Comparison of ENCODE assay signal across 2 cellular contexts in the genomic region with DNA sequence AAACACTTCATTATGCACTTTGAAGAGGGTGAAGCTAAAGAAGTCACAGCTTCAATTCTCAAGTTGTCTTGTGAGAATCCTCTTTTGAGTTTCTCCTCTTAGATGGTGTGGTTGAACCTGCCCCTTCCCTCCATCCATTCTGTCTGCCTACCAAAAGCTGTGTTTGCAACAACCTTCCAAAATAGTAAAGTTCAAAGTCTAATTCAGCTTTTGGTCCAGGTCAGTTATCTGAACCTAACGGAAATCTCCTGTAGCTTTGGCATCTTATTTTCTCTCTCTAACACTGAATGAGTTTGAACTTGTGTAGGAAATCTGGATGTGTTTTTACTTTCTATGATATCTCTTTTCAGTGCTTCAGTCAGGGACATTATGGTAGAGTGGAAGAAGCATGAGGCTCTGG.
TF ChIP-seq lines count a peak whose summit lies in the region.

No MANE protein-coding gene starts in this region.

TF ChIP-seq in liver, 16 proteins besides CTCF, POLR2A, EP300 and RAD21:
- TF ChIP-seq, protein P1, sequence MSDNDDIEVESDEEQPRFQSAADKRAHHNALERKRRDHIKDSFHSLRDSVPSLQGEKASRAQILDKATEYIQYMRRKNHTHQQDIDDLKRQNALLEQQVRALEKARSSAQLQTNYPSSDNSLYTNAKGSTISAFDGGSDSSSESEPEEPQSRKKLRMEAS (IDR thresholded peaks at IDR 0.05): no peak
- TF ChIP-seq SP1 (IDR thresholded peaks at IDR 0.05) (peak; percentile 13), JUND (IDR thresholded peaks at IDR 0.05) (peak in 1 of 2 donors; percentile 25), GABPA (IDR thresholded peaks at IDR 0.05 in 1 of 2, conservative IDR thresholded peaks at IDR 0.05 in 1 of 2) (no peak), HNF4A (conservative IDR thresholded peaks at IDR 0.05) (peak; percentile 91 to 92), HNF4G (IDR thresholded peaks at IDR 0.05) (peak; percentile 64), YY1 (IDR thresholded peaks at IDR 0.05) (peak; percentile 30), REST (IDR thresholded peaks at IDR 0.05) (peak; percentile 30), RXRA (IDR thresholded peaks at IDR 0.05) (peak in 1 of 2 donors; percentile 59)
- TF ChIP-seq, protein P2, sequence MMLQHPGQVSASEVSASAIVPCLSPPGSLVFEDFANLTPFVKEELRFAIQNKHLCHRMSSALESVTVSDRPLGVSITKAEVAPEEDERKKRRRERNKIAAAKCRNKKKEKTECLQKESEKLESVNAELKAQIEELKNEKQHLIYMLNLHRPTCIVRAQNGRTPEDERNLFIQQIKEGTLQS (IDR thresholded peaks at IDR 0.05): no peak
TF ChIP-seq in liver: peak in this region for 7.

TF ChIP-seq in HepG2, 621 proteins besides CTCF, POLR2A, EP300 and RAD21:
- TF ChIP-seq NCOA5 (CRISPR knock-in tag; IDR thresholded peaks at IDR 0.05) (no peak), NCOR1 (IDR thresholded peaks at IDR 0.05; ENCODE audit: borderline replicate concordance, low read length) (no peak), ZNF383 (CRISPR knock-in tag; IDR thresholded peaks at IDR 0.05; ENCODE audit: borderline replicate concordance) (no peak), ZNF468 (CRISPR knock-in tag; IDR thresholded peaks at IDR 0.05) (no peak), SMYD3 (CRISPR knock-in tag; IDR thresholded peaks at IDR 0.05) (no peak), ARNT (IDR thresholded peaks at IDR 0.05) (no peak), ZNF30 (CRISPR knock-in tag; IDR thresholded peaks at IDR 0.05) (no peak), NPAS2 (CRISPR knock-in tag; IDR thresholded peaks at IDR 0.05; ENCODE audit: borderline replicate concordance) (no peak), ZNF225 (CRISPR knock-in tag; IDR thresholded peaks at IDR 0.05) (no peak), MBNL3 (CRISPR knock-in tag; conservative IDR thresholded peaks at IDR 0.05) (no peak), ZNF253 (CRISPR knock-in tag; IDR thresholded peaks at IDR 0.05; ENCODE audit: borderline replicate concordance) (no peak), HNRNPK (IDR thresholded peaks at IDR 0.05; ENCODE audit: low read depth, low read length, poor library complexity, severe bottlenecking) (no peak), MAF1 (CRISPR knock-in tag; IDR thresholded peaks at IDR 0.05; ENCODE audit: borderline replicate concordance) (no peak), NFE2L1 (CRISPR knock-in tag; IDR thresholded peaks at IDR 0.05; ENCODE audit: borderline replicate concordance) (no peak), ZNF563 (CRISPR knock-in tag; IDR thresholded peaks at IDR 0.05) (no peak), ZBTB37 (CRISPR knock-in tag; IDR thresholded peaks at IDR 0.05) (no peak), SKIL (CRISPR knock-in tag; IDR thresholded peaks at IDR 0.05; ENCODE audit: borderline replicate concordance) (no peak)
- TF ChIP-seq, protein P3, sequence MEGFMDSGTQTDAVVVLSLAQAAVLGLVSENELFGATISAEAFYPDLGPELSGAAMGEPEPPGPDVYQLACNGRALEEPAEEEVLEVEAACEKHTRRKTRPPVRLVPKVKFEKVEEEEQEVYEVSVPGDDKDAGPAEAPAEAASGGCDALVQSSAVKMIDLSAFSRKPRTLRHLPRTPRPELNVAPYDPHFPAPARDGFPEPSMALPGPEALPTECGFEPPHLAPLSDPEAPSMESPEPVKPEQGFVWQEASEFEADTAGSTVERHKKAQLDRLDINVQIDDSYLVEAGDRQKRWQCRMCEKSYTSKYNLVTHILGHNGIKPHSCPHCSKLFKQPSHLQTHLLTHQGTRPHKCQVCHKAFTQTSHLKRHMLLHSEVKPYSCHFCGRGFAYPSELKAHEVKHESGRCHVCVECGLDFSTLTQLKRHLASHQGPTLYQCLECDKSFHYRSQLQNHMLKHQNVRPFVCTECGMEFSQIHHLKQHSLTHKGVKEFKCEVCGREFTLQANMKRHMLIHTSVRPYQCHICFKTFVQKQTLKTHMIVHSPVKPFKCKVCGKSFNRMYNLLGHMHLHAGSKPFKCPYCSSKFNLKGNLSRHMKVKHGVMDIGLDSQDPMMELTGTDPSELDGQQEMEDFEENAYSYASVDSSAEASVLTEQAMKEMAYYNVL (CRISPR knock-in tag; IDR thresholded peaks at IDR 0.05; ENCODE audit: borderline replicate concordance): no peak
- TF ChIP-seq, protein P4, sequence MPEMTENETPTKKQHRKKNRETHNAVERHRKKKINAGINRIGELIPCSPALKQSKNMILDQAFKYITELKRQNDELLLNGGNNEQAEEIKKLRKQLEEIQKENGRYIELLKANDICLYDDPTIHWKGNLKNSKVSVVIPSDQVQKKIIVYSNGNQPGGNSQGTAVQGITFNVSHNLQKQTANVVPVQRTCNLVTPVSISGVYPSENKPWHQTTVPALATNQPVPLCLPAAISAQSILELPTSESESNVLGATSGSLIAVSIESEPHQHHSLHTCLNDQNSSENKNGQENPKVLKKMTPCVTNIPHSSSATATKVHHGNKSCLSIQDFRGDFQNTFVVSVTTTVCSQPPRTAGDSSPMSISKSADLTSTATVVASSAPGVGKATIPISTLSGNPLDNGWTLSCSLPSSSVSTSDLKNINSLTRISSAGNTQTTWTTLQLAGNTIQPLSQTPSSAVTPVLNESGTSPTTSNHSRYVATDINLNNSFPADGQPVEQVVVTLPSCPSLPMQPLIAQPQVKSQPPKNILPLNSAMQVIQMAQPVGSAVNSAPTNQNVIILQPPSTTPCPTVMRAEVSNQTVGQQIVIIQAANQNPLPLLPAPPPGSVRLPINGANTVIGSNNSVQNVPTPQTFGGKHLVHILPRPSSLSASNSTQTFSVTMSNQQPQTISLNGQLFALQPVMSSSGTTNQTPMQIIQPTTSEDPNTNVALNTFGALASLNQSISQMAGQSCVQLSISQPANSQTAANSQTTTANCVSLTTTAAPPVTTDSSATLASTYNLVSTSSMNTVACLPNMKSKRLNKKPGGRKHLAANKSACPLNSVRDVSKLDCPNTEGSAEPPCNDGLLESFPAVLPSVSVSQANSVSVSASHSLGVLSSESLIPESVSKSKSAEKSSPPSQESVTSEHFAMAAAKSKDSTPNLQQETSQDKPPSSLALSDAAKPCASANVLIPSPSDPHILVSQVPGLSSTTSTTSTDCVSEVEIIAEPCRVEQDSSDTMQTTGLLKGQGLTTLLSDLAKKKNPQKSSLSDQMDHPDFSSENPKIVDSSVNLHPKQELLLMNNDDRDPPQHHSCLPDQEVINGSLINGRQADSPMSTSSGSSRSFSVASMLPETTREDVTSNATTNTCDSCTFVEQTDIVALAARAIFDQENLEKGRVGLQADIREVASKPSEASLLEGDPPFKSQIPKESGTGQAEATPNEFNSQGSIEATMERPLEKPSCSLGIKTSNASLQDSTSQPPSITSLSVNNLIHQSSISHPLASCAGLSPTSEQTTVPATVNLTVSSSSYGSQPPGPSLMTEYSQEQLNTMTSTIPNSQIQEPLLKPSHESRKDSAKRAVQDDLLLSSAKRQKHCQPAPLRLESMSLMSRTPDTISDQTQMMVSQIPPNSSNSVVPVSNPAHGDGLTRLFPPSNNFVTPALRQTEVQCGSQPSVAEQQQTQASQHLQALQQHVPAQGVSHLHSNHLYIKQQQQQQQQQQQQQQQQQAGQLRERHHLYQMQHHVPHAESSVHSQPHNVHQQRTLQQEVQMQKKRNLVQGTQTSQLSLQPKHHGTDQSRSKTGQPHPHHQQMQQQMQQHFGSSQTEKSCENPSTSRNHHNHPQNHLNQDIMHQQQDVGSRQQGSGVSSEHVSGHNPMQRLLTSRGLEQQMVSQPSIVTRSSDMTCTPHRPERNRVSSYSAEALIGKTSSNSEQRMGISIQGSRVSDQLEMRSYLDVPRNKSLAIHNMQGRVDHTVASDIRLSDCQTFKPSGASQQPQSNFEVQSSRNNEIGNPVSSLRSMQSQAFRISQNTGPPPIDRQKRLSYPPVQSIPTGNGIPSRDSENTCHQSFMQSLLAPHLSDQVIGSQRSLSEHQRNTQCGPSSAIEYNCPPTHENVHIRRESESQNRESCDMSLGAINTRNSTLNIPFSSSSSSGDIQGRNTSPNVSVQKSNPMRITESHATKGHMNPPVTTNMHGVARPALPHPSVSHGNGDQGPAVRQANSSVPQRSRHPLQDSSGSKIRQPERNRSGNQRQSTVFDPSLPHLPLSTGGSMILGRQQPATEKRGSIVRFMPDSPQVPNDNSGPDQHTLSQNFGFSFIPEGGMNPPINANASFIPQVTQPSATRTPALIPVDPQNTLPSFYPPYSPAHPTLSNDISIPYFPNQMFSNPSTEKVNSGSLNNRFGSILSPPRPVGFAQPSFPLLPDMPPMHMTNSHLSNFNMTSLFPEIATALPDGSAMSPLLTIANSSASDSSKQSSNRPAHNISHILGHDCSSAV (CRISPR knock-in tag; IDR thresholded peaks at IDR 0.05; ENCODE audit: borderline replicate concordance): no peak
